In the genomic region with DNA sequence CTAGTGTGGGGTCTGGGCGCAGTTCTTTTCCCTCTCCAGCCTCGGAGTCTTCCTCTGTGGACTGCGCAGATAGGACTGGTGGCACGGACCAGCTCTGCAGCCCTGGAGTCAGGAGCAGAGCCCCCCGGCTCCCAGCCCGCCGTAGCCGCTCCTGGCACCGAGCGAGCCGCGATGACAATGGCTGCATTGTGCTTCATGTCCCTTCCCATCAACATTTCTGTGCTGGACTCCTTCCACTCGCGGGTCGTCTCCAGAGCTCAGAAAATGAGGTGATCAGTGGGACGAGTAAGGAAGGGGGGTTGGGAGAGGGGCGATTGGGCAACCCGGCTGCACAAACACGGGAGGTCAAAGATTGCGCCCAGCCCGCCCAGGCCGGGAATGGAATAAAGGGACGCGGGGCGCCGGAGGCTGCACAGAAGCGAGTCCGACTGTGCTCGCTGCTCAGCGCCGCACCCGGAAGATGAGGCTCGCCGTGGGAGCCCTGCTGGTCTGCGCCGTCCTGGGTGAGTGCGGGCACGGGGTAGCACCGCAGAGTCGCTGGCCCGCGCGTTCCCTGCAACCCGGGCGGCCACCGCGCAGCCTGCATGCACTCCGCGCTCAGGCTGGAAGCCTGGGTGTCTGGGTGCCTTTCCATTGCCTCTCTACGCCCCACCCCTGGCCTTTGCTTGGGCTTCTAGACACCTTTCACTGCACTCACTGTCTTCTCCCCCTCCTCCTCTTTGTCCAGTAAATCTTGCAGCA, we compare ENCODE assay signal across 15 cellular contexts. TPM values are rescaled to one million over a fixed set of nuclear protein-coding genes. Genes with fewer than 3 reads are reported as not detected.
DNase-seq lines count a peak whose midpoint lies in the region; ATAC-seq and TF ChIP-seq lines count a peak whose summit lies in the region.
"Had no signal": no experiment of that assay in that cellular context is flagged by ENCODE, and none has a peak within 500 bp of the region (broad histone marks: within the 10 kb centered on the region; RNA-seq: fewer than 3 reads in every experiment).

Gene TF (plus strand): TSS at position 413 of the 741 bp plus-strand sequence. CDS start 48 bp downstream, at position 461.

- CTCF ChIA-PET in activated CD8-positive, alpha-beta memory T cell treated with anti-CD3 and anti-CD28 coated beads, Interleukin-2, amount 10 ng/mL, durations not matched to agents 7 days and 5 days (lab: Charles Lee): no interaction called here

- H3K4me3 ChIP-seq in dorsolateral prefrontal cortex: peak within 1 kb of the TSS; percentile 41 to 90 (median 65)

- no peak for DNase-seq in activated CD8-positive, alpha-beta memory T cell treated with anti-CD3 and anti-CD28 coated beads, Interleukin-2, amount 10 ng/mL, durations not matched to agents 7 days and 5 days
- no peak for DNase-seq in activated CD8-positive, alpha-beta memory T cell treated with anti-CD3 and anti-CD28 coated beads for 24 hours
- DNase-seq in dorsolateral prefrontal cortex (peak; percentile 29 to 96 (median 90)), left kidney (ENCODE audit: low read depth, low spot score) (peak; percentile 61), NCI-H2029 treated with DMSO at 0.1 percent for 48 hours (lab: John Stamatoyannopoulos, UW) (no peak)
- DNase-seq: ACHN; activated CD4-positive, alpha-beta T cell treated with anti-CD3 and anti-CD28 coated beads for 4 hours; NCI-H1417 had no signal

- peaks cover 42% of the 10 kb centered on the region for H3K27me3 Mint-ChIP-seq in activated CD8-positive, alpha-beta memory T cell treated with anti-CD3 and anti-CD28 coated beads, Interleukin-2, amount 10 ng/mL, durations not matched to agents 7 days and 5 days

- peak within 1 kb of the TSS; percentile 77 to 100 (median 98) for H3K27ac ChIP-seq in dorsolateral prefrontal cortex
- H3K27ac ChIP-seq: gastroesophageal sphincter, HL-60 had no signal

- no peak within 1 kb of the TSS for H3K27ac Mint-ChIP-seq in activated CD8-positive, alpha-beta memory T cell treated with anti-CD3 and anti-CD28 coated beads, Interleukin-2, amount 10 ng/mL, durations not matched to agents 7 days and 5 days
- H3K27ac Mint-ChIP-seq: nephron had no signal

- peak; percentile 30 for ATAC-seq in activated CD8-positive, alpha-beta memory T cell treated with anti-CD3 and anti-CD28 coated beads, Interleukin-2, amount 10 ng/mL, durations not matched to agents 7 days and 5 days
- ATAC-seq in HG03571 (IDR thresholded peaks at IDR 0.05; ENCODE audit: unreplicated experiment): no peak
- ATAC-seq in GM18870 (IDR thresholded peaks at IDR 0.05; ENCODE audit: unreplicated experiment): no peak
- ATAC-seq: gastroesophageal sphincter had no signal

- TF ChIP-seq CTCF in dorsolateral prefrontal cortex (IDR thresholded peaks at IDR 0.05 in 54 of 56, conservative IDR thresholded peaks at IDR 0.05 in 2 of 56; ENCODE audit: low read depth in 1 of 56, partially characterized antibody in 56 of 56): peak in 7 of 56 donors; percentile 5 to 38 (median 18)
- no peak for TF ChIP-seq CTCF in subcutaneous adipose tissue (IDR thresholded peaks at IDR 0.05; ENCODE audit: low read depth)

- H3K9me3 Mint-ChIP-seq in activated CD8-positive, alpha-beta memory T cell treated with anti-CD3 and anti-CD28 coated beads, Interleukin-2, amount 10 ng/mL, durations not matched to agents 7 days and 5 days (ENCODE audit: low read depth): no peaks in the 10 kb centered on the region
- H3K9me3 Mint-ChIP-seq: nephron had no signal

- H3K27me3 ChIP-seq in dorsolateral prefrontal cortex: no peaks in the 10 kb centered on the region

- H3K36me3 Mint-ChIP-seq in activated CD8-positive, alpha-beta memory T cell treated with anti-CD3 and anti-CD28 coated beads, Interleukin-2, amount 10 ng/mL, durations not matched to agents 7 days and 5 days: no peaks in the 10 kb centered on the region

- peaks cover 7% of the 10 kb centered on the region for H3K4me1 Mint-ChIP-seq in activated CD8-positive, alpha-beta memory T cell treated with anti-CD3 and anti-CD28 coated beads, Interleukin-2, amount 10 ng/mL, durations not matched to agents 7 days and 5 days

- peak within 1 kb of the TSS; percentile 6 for H3K4me3 Mint-ChIP-seq in activated CD8-positive, alpha-beta memory T cell treated with anti-CD3 and anti-CD28 coated beads, Interleukin-2, amount 10 ng/mL, durations not matched to agents 7 days and 5 days
- H3K4me3 Mint-ChIP-seq: nephron had no signal

- intact Hi-C loops in dorsolateral prefrontal cortex (cut with DNase I): loop anchor here (5.0 to 10.0 kb wide), 4 partner anchors 34 to 171 kb away; partner anchors contain the start of genes TOPBP1 (in 2 of the 2), CDV3 (in 1 of the 2) and SRPRB (in 1 of the 2)

RNA-seq across cellular contexts. Expression of gene TF, which starts in this region (rescaled TPM):
- under 1 TPM; 0.16 to 0.91 TPM for total RNA-seq in activated CD8-positive, alpha-beta memory T cell treated with anti-CD3 and anti-CD28 coated beads, Interleukin-2, amount 10 ng/mL, durations not matched to agents 7 days and 5 days
- total RNA-seq in dorsolateral prefrontal cortex (1,000 to 10,000 TPM in 77 of 120 experiments, 100 to 1,000 TPM in 43; 152 to 7,650 (median 1,218) TPM), subcutaneous adipose tissue (100 to 1,000 TPM in 2 of 4 donors, 10 to 100 TPM in 2; 13.9 to 154 (median 67.3) TPM)
- total RNA-seq: G401 had no signal

Comparison
In these comparisons a context has a peak if more than half of its experiments do, and no peak if none do; other contexts are left out.
1. RNA of gene TF (total RNA-seq): 152 to 7,650 TPM in dorsolateral prefrontal cortex and 13.9 to 154 TPM in subcutaneous adipose tissue; 0.16 to 0.91 TPM in activated CD8-positive, alpha-beta memory T cell treated with anti-CD3 and anti-CD28 coated beads, Interleukin-2, amount 10 ng/mL, durations not matched to agents 7 days and 5 days; every median in the first group is over 4 times any median in the second.
2. Peak in ATAC-seq in activated CD8-positive, alpha-beta memory T cell treated with anti-CD3 and anti-CD28 coated beads, Interleukin-2, amount 10 ng/mL, durations not matched to agents 7 days and 5 days; RNA of the gene not detected or under 1 TPM.
3. DNase-seq: peak in dorsolateral prefrontal cortex (10 of 10) and left kidney (single experiment); none in activated CD8-positive, alpha-beta memory T cell treated with anti-CD3 and anti-CD28 coated beads, Interleukin-2, amount 10 ng/mL, durations not matched to agents 7 days and 5 days (single experiment), activated CD8-positive, alpha-beta memory T cell treated with anti-CD3 and anti-CD28 coated beads for 24 hours (single experiment) and NCI-H2029 treated with DMSO at 0.1 percent for 48 hours (single experiment).